10 cellular contexts compared by ENCODE assay signal in genomic region chr3:123700791-123701712, GRCh38.
DNase-seq lines count a peak whose midpoint lies in the region; ATAC-seq and TF ChIP-seq lines count a peak whose summit lies in the region.
"Had no signal": no experiment of that assay in that cellular context is flagged by ENCODE, and none has a peak within 500 bp of the region (broad histone marks: within the 10 kb centered on the region; RNA-seq: fewer than 3 reads in every experiment).

No MANE protein-coding gene starts in this region.

- POLR2A ChIA-PET in AG04450 (lab: Yijun Ruan, JAX), result interaction anchor here (0.7 to 1.5 kb wide), 3 partner anchors 15 to 47 kb away, joined by 4 to 9 read pairs (median 5); no protein-coding TSS in a partner anchor

- ATAC-seq in psoas muscle (peak in 1 of 4 donors; percentile 30), GM19395 (IDR thresholded peaks at IDR 0.05; ENCODE audit: unreplicated experiment) (no peak)

- no peaks in the 10 kb centered on the region; the same call in 1 of the 2 replicates for H3K9me3 ChIP-seq in AG04450 (ENCODE audit: control insufficient read depth, insufficient read depth, low read length)
- no peaks in the 10 kb centered on the region for H3K9me3 ChIP-seq in psoas muscle

- TF ChIP-seq CTCF in AG04450 (IDR thresholded peaks at IDR 0.05; ENCODE audit: low read depth, low read length) (no peak), dorsolateral prefrontal cortex (IDR thresholded peaks at IDR 0.05 in 54 of 56, conservative IDR thresholded peaks at IDR 0.05 in 2 of 56; ENCODE audit: low read depth in 1 of 56, partially characterized antibody in 56 of 56) (no peak), psoas muscle (IDR thresholded peaks at IDR 0.05) (no peak)

- no peaks in the 10 kb centered on the region for H3K4me1 ChIP-seq in psoas muscle

- WGBS in psoas muscle, 3 donors, result 81 to 82% (median 81%) methylated on average over 23 of the region's 23 CpGs

- H3K36me3 ChIP-seq in psoas muscle (ENCODE audit: insufficient read depth in 1 of 2, low read depth in 1 of 2), result no peaks in the 10 kb centered on the region
- H3K36me3 ChIP-seq: cardiac muscle cell had no signal

- CTCF ChIA-PET in AG04450 (lab: Charles Lee), result interaction anchor here (0.6 to 3.0 kb wide), 9 partner anchors 12 to 83 kb away, joined by 3 to 22 read pairs (median 6); no protein-coding TSS in a partner anchor

- H3K27ac ChIP-seq in AG04450 (ENCODE audit: low read depth, low read length) (no peak overlapping the region), dorsolateral prefrontal cortex (peak overlapping the region in 46 of 59 donors; percentile 1 to 81 (median 60)), psoas muscle (peak overlapping the region; percentile 46)
- H3K27ac ChIP-seq: cardiac muscle cell had no signal

- H3K4me3 ChIP-seq in AG04450 (ENCODE audit: low read depth, low read length) (peak overlapping the region; percentile 49), dorsolateral prefrontal cortex (peak overlapping the region in 52 of 59 donors; percentile 10 to 59 (median 42)), psoas muscle (peak overlapping the region; percentile 53)
- H3K4me3 ChIP-seq: cardiac muscle cell had no signal

- H3K27me3 ChIP-seq in AG04450 (ENCODE audit: control insufficient read depth, insufficient read depth, low read length) (no peaks in the 10 kb centered on the region), dorsolateral prefrontal cortex (no peaks in the 10 kb centered on the region), psoas muscle (ENCODE audit: insufficient read depth in 3 of 3, low read length in 2 of 3) (no peaks in the 10 kb centered on the region)

- intact Hi-C loops in dorsolateral prefrontal cortex (cut with DNase I) (no loop called here), psoas muscle (cut with DNase I) (loop anchor here in 1 of 2 donors (5.0 kb wide), 1 partner anchor 49 kb away; no protein-coding TSS in a partner anchor)

- DNase-seq in AG04450 (ENCODE audit: low read depth, low spot score), result no peak
- DNase-seq in dorsolateral prefrontal cortex, result no peak
- DNase-seq in left kidney (ENCODE audit: low read depth, low spot score), result peak; percentile 64
- DNase-seq in psoas muscle, result no peak
- no peak for DNase-seq in mesenteric fat pad (ENCODE audit: low spot score)
- DNase-seq in KG1 (lab: John Stamatoyannopoulos, UW), result no peak
- no peak for DNase-seq in activated CD8-positive, alpha-beta memory T cell treated with anti-CD3 and anti-CD28 coated beads, Interleukin-2, amount 50 U/mL, for 48 hours
- DNase-seq: activated effector memory CD4-positive, alpha-beta T cell treated with Interleukin-2 at 50 U/mL for 16 hours had no signal
